3 cellular contexts compared by ENCODE assay signal in genomic region chr17:58678287-58678686, GRCh38. TPM values are rescaled to one million over a fixed set of nuclear protein-coding genes. Genes with fewer than 3 reads are reported as not detected.
"Had no signal": no experiment of that assay in that cellular context is flagged by ENCODE, and none has a peak within 500 bp of the region (broad histone marks: within the 10 kb centered on the region; RNA-seq: fewer than 3 reads in every experiment).

No MANE protein-coding gene starts in this region.

RNA-seq across cellular contexts. Expression of gene TEX14, which starts 13.6 kb away (rescaled TPM):
- total RNA-seq: LHCN-M2, M059J, MCF 10A had no signal
